Comparison of ENCODE assay signal across 8 cellular contexts in genomic region chr10:43404675-43405221, GRCh38. TPM values are rescaled to one million over a fixed set of nuclear protein-coding genes. Genes with fewer than 3 reads are reported as not detected.
DNase-seq lines count a peak whose midpoint lies in the region; ATAC-seq, FAIRE-seq and TF ChIP-seq lines count a peak whose summit lies in the region.

No MANE protein-coding gene starts in this region.

- H3K27me3 ChIP-seq in NT2/D1 (ENCODE audit: insufficient read depth, insufficient read length) (no peaks in the 10 kb centered on the region), small intestine (ENCODE audit: control insufficient read depth in 2 of 2, insufficient read depth in 2 of 2, low read length in 2 of 2) (no peaks in the 10 kb centered on the region)
- no peaks in the 10 kb centered on the region for H3K27me3 ChIP-seq in effector memory CD4-positive, alpha-beta T cell (replicated peaks; ENCODE audit: control insufficient read depth, insufficient read depth, low read length, poor library complexity, severe bottlenecking)

- H3K9me3 ChIP-seq in NT2/D1 (ENCODE audit: insufficient read depth, low read length) = no peaks in the 10 kb centered on the region
- no peaks in the 10 kb centered on the region for H3K9me3 ChIP-seq in effector memory CD4-positive, alpha-beta T cell (ENCODE audit: control insufficient read depth, low read length)
- H3K9me3 ChIP-seq in small intestine (ENCODE audit: control insufficient read depth, low read depth) = no peaks in the 10 kb centered on the region

- WGBS in small intestine, 3 donors = 16 to 32% (median 18%) methylated on average over 7 of the region's 7 CpGs

- ATAC-seq in activated CD4-positive, alpha-beta T cell treated with anti-CD3 and anti-CD28 coated beads for 36 hours = no peak
- ATAC-seq in GM18505 (IDR thresholded peaks at IDR 0.05; ENCODE audit: unreplicated experiment) = no peak

- H3K9me3 Mint-ChIP-seq in activated CD4-positive, alpha-beta T cell treated with anti-CD3 and anti-CD28 coated beads for 36 hours (ENCODE audit: low read depth) = no peaks in the 10 kb centered on the region

- no peak for FAIRE-seq in small intestine (lab: Jason Lieb, UNC)

- peaks cover 46% of the 10 kb centered on the region for H3K4me1 Mint-ChIP-seq in activated CD4-positive, alpha-beta T cell treated with anti-CD3 and anti-CD28 coated beads for 36 hours

- intact Hi-C loops in activated CD4-positive, alpha-beta T cell treated with anti-CD3 and anti-CD28 coated beads for 36 hours (cut with DNase I, micrococcal nuclease) = loop anchor here (5.0 to 10.0 kb wide), 2 partner anchors 190 to 413 kb away; no protein-coding TSS in a partner anchor

- no peak for DNase-seq in activated CD4-positive, alpha-beta T cell treated with anti-CD3 and anti-CD28 coated beads for 36 hours
- no peak for DNase-seq in activated CD4-positive, alpha-beta T cell treated with anti-CD3 and anti-CD28 coated beads, Interleukin-2, amount 50 U/mL, for 4 hours
- DNase-seq in NT2/D1 (ENCODE audit: low read depth, low spot score) = no peak
- DNase-seq in effector memory CD4-positive, alpha-beta T cell = no peak
- no peak for DNase-seq in small intestine
- no peak for DNase-seq in glomerular visceral epithelial cell (ENCODE audit: extremely low spot score)
- DNase-seq in superior temporal gyrus (ENCODE audit: extremely low spot score) = no peak

- H3K36me3 ChIP-seq in NT2/D1 (ENCODE audit: insufficient read depth, insufficient read length, low read length) (peaks cover 14% of the 10 kb centered on the region), small intestine (ENCODE audit: control insufficient read depth in 2 of 2, insufficient read depth in 2 of 2, low read length in 2 of 2) (peaks cover 0 to 2% of the 10 kb centered on the region in 2 donors)
- H3K36me3 ChIP-seq in effector memory CD4-positive, alpha-beta T cell (ENCODE audit: control insufficient read depth, insufficient read depth, low read length) = peaks cover 4% of the 10 kb centered on the region

- no peak for TF ChIP-seq POLR2A in GM18505 (IDR thresholded peaks at IDR 0.05; ENCODE audit: borderline replicate concordance, extremely low read depth, insufficient read depth, insufficient read length)

- CTCF ChIA-PET in activated CD4-positive, alpha-beta T cell treated with anti-CD3 and anti-CD28 coated beads for 36 hours (lab: Charles Lee) = no interaction called here

- peak overlapping the region; percentile 56 for H3K9ac ChIP-seq in NT2/D1 (ENCODE audit: insufficient read length, low read depth)

- H3K4me1 ChIP-seq in NT2/D1 (ENCODE audit: insufficient read depth, insufficient read length) (peaks cover 2% of the 10 kb centered on the region), small intestine (ENCODE audit: control insufficient read depth in 2 of 2, insufficient read depth in 1 of 2, low read depth in 1 of 2, low read length in 1 of 2) (peaks cover 10 to 18% of the 10 kb centered on the region in 2 donors)
- H3K4me1 ChIP-seq in effector memory CD4-positive, alpha-beta T cell (ENCODE audit: control insufficient read depth, insufficient read depth, low read length, poor library complexity, severe bottlenecking) = peaks cover 50% of the 10 kb centered on the region

- peak overlapping the region; percentile 91 for H3K27ac Mint-ChIP-seq in activated CD4-positive, alpha-beta T cell treated with anti-CD3 and anti-CD28 coated beads for 36 hours

- peak overlapping the region; percentile 99 for H3K27ac ChIP-seq in effector memory CD4-positive, alpha-beta T cell (ENCODE audit: insufficient read depth, low read length, poor library complexity, severe bottlenecking)
- H3K27ac ChIP-seq in small intestine (ENCODE audit: low read depth in 1 of 2, low read length in 1 of 2) = peak overlapping the region; percentile 75 to 79

- H3K27me3 Mint-ChIP-seq in activated CD4-positive, alpha-beta T cell treated with anti-CD3 and anti-CD28 coated beads for 36 hours = no peaks in the 10 kb centered on the region

- H3K4me3 ChIP-seq in NT2/D1 (ENCODE audit: insufficient read length, low read depth) (no peak overlapping the region), small intestine (ENCODE audit: low read depth in 1 of 2, low read length in 2 of 2) (peak overlapping the region in 1 of 2 donors; percentile 5)
- H3K4me3 ChIP-seq in effector memory CD4-positive, alpha-beta T cell (ENCODE audit: insufficient read depth, low read depth, low read length, poor library complexity, severe bottlenecking) = peak overlapping the region; percentile 81

- POLR2A ChIA-PET in activated CD4-positive, alpha-beta T cell treated with anti-CD3 and anti-CD28 coated beads for 36 hours (lab: Charles Lee) = no interaction called here

- peak overlapping the region; percentile 99 for H3K4me3 Mint-ChIP-seq in activated CD4-positive, alpha-beta T cell treated with anti-CD3 and anti-CD28 coated beads for 36 hours

- H3K36me3 Mint-ChIP-seq in activated CD4-positive, alpha-beta T cell treated with anti-CD3 and anti-CD28 coated beads for 36 hours (ENCODE audit: low read depth) = peaks cover 74% of the 10 kb centered on the region

RNA-seq across cellular contexts. Expression of gene HNRNPF, which starts 4.2 kb away (rescaled TPM):
- 100 to 1,000 TPM; 410 to 466 TPM for total RNA-seq in activated CD4-positive, alpha-beta T cell treated with anti-CD3 and anti-CD28 coated beads for 36 hours
- polyA plus RNA-seq in small intestine = 100 to 1,000 TPM; 138 to 194 (median 158) TPM

RNA-seq across cellular contexts. Expression of gene ZNF487, which starts 32.2 kb away (rescaled TPM):
- total RNA-seq in activated CD4-positive, alpha-beta T cell treated with anti-CD3 and anti-CD28 coated beads for 36 hours = 1 to 10 TPM; 1.8 to 2.3 TPM
- 10 to 100 TPM in 2 of 3 donors, 1 to 10 TPM in 1; 5.0 to 17.4 (median 11.3) TPM for polyA plus RNA-seq in small intestine

RNA-seq across cellular contexts. Expression of gene FXYD4, which starts 33.3 kb away (rescaled TPM):
- total RNA-seq in activated CD4-positive, alpha-beta T cell treated with anti-CD3 and anti-CD28 coated beads for 36 hours = not detected
- polyA plus RNA-seq in small intestine = under 1 TPM in 1 of 3 donors, not detected in 2; 0.10 TPM
